ENCODE assay signal across 12 cellular contexts in genomic region chr11:126426820-126427749, GRCh38.
DNase-seq lines count a peak whose midpoint lies in the region; ATAC-seq and TF ChIP-seq lines count a peak whose summit lies in the region.
"Had no signal": no experiment of that assay in that cellular context is flagged by ENCODE, and none has a peak within 500 bp of the region (broad histone marks: within the 10 kb centered on the region; RNA-seq: fewer than 3 reads in every experiment).

No MANE protein-coding gene starts in this region.

- TF ChIP-seq CTCF in NB4 (IDR thresholded peaks at IDR 0.05; ENCODE audit: low read depth, low read length) = no peak

- DNase-seq in DMS79 treated with DMSO at 0.1 percent for 48 hours (lab: John Stamatoyannopoulos, UW) (peak; percentile 80), NB4 (ENCODE audit: low read depth) (peak; percentile 71), kidney tubule cell (ENCODE audit: low spot score) (peak; percentile 24), NCI-H1436 (lab: John Stamatoyannopoulos, UW) (no peak), SKM-1 treated with dmso at 0.1 percent for 144 hours (lab: John Stamatoyannopoulos, UW; ENCODE audit: unreplicated experiment) (no peak), HUDEP-2 (lab: John Stamatoyannopoulos, UW; ENCODE audit: unreplicated experiment in 76 of 76) (no peak)
- DNase-seq: activated CD8-positive, alpha-beta T cell treated with anti-CD3 and anti-CD28 coated beads, Interleukin-2, amount 10 ng/mL, durations not matched to agents 7 days and 5 days; AML-193; head of caudate nucleus had no signal

- no peak overlapping the region for H3K4me3 ChIP-seq in NB4 (ENCODE audit: low read depth, low read length)

- no peak for TF ChIP-seq POLR2A in NB4 (IDR thresholded peaks at IDR 0.05; ENCODE audit: extremely low read depth, insufficient read length)

- ATAC-seq in GM21423 (IDR thresholded peaks at IDR 0.05; ENCODE audit: unreplicated experiment) (peak; percentile 81), HG03280 (IDR thresholded peaks at IDR 0.05; ENCODE audit: unreplicated experiment) (no peak)
- ATAC-seq: activated CD8-positive, alpha-beta T cell treated with anti-CD3 and anti-CD28 coated beads, Interleukin-2, amount 10 ng/mL, durations not matched to agents 7 days and 5 days; Panc1 had no signal

Comparison
In these comparisons a context has a peak if more than half of its experiments do, and no peak if none do; other contexts are left out.
1. DNase-seq: peak in DMS79 treated with DMSO at 0.1 percent for 48 hours (single experiment), NB4 (single experiment) and kidney tubule cell (single experiment); none in NCI-H1436 (single experiment), SKM-1 treated with dmso at 0.1 percent for 144 hours (single experiment) and HUDEP-2 (0 of 76).